ENCODE assay signal across 8 cellular contexts in genomic region chr2:235495373-235496238, GRCh38. TPM values are rescaled to one million over a fixed set of nuclear protein-coding genes. Genes with fewer than 3 reads are reported as not detected.
DNase-seq lines count a peak whose midpoint lies in the region; ATAC-seq, FAIRE-seq and TF ChIP-seq lines count a peak whose summit lies in the region.

No MANE protein-coding gene starts in this region.

- no peaks in the 10 kb centered on the region for H3K36me3 ChIP-seq in ascending aorta
- H3K36me3 ChIP-seq in kidney (ENCODE audit: control insufficient read depth in 1 of 2, insufficient read depth in 2 of 2, low read length in 2 of 2): no peaks in the 10 kb centered on the region
- H3K36me3 ChIP-seq in thoracic aorta: no peaks in the 10 kb centered on the region

- intact Hi-C loops in ascending aorta (cut with DNase I) (loop anchor here (10.0 kb wide), 2 partner anchors 99 to 511 kb away; no protein-coding TSS in a partner anchor), kidney (cut with DNase I) (no loop called here)

- ATAC-seq in thoracic aorta (ENCODE audit: insufficient number of reproducible peaks, low FRiP score, low read depth) (no peak), GM19455 (IDR thresholded peaks at IDR 0.05; ENCODE audit: unreplicated experiment) (no peak)

- H3K27ac ChIP-seq in ascending aorta: no peak overlapping the region
- H3K27ac ChIP-seq in kidney (ENCODE audit: low read depth in 2 of 2, low read length in 2 of 2): peak overlapping the region; percentile 38 to 74
- no peak overlapping the region for H3K27ac ChIP-seq in thoracic aorta

- no peaks in the 10 kb centered on the region for H3K9me3 ChIP-seq in ascending aorta
- no peaks in the 10 kb centered on the region for H3K9me3 ChIP-seq in kidney (ENCODE audit: control insufficient read depth in 1 of 2, low read length in 2 of 2)
- H3K9me3 ChIP-seq in thoracic aorta: no peaks in the 10 kb centered on the region

- no peaks in the 10 kb centered on the region for H3K9me3 Mint-ChIP-seq in activated T-cell treated with anti-CD3 and anti-CD28 coated beads, Interleukin-2, amount 50 U/mL, for 24 hours

- peak overlapping the region; percentile 53 for H3K4me3 Mint-ChIP-seq in activated T-cell treated with anti-CD3 and anti-CD28 coated beads, Interleukin-2, amount 50 U/mL, for 24 hours

- peaks cover 17% of the 10 kb centered on the region for H3K4me1 Mint-ChIP-seq in activated T-cell treated with anti-CD3 and anti-CD28 coated beads, Interleukin-2, amount 50 U/mL, for 24 hours (ENCODE audit: low read depth)

- H3K4me1 ChIP-seq in ascending aorta (peaks cover 3 to 15% of the 10 kb centered on the region in 2 donors), kidney (ENCODE audit: control insufficient read depth in 1 of 2, insufficient read depth in 1 of 2, low read depth in 1 of 2, low read length in 2 of 2) (peaks cover 17 to 28% of the 10 kb centered on the region in 2 donors), thoracic aorta (ENCODE audit: control insufficient read depth in 1 of 2, low read depth in 2 of 2) (peaks cover 10 to 22% of the 10 kb centered on the region in 2 donors)

- no peak for DNase-seq in activated T-cell treated with anti-CD3 and anti-CD28 coated beads, Interleukin-2, amount 50 U/mL, for 24 hours
- DNase-seq in activated T-cell treated with anti-CD3 and anti-CD28 coated beads, Interleukin-2, amount 50 U/mL, for 48 hours: no peak
- DNase-seq in ascending aorta (ENCODE audit: low spot score in 2 of 2): no peak
- no peak for DNase-seq in kidney
- no peak for DNase-seq in thoracic aorta (ENCODE audit: low spot score)
- DNase-seq in urothelium cell line (ENCODE audit: low spot score): no peak
- DNase-seq in occipital lobe (lab: John Stamatoyannopoulos, UW): no peak

- no peak overlapping the region for H3K27ac Mint-ChIP-seq in activated T-cell treated with anti-CD3 and anti-CD28 coated beads, Interleukin-2, amount 50 U/mL, for 24 hours

- H3K27me3 Mint-ChIP-seq in activated T-cell treated with anti-CD3 and anti-CD28 coated beads, Interleukin-2, amount 50 U/mL, for 24 hours: peaks cover 86% of the 10 kb centered on the region

- H3K27me3 ChIP-seq in ascending aorta (no peaks in the 10 kb centered on the region), thoracic aorta (replicated peaks; ENCODE audit: insufficient read depth) (no peaks in the 10 kb centered on the region)

- TF ChIP-seq CTCF in ascending aorta (IDR thresholded peaks at IDR 0.05): no peak
- TF ChIP-seq CTCF in kidney (IDR thresholded peaks at IDR 0.05; ENCODE audit: borderline replicate concordance, extremely low read depth, insufficient read depth): no peak
- TF ChIP-seq CTCF in thoracic aorta (IDR thresholded peaks at IDR 0.05): no peak

- no peak for FAIRE-seq in kidney (lab: Jason Lieb, UNC)
- no peak for FAIRE-seq in urothelium cell line (lab: Jason Lieb, UNC)

- H3K36me3 Mint-ChIP-seq in activated T-cell treated with anti-CD3 and anti-CD28 coated beads, Interleukin-2, amount 50 U/mL, for 24 hours (ENCODE audit: low read depth): no peaks in the 10 kb centered on the region

- H3K4me3 ChIP-seq in ascending aorta (peak overlapping the region; percentile 59 to 73), kidney (ENCODE audit: low read length in 2 of 2) (peak overlapping the region; percentile 66 to 78), thoracic aorta (peak overlapping the region; percentile 87)

- H3K9ac ChIP-seq in kidney (ENCODE audit: low read length in 2 of 2): peak overlapping the region; percentile 20 to 80

RNA-seq across cellular contexts. Expression of gene AGAP1, which starts 1.8 kb away (rescaled TPM):
- total RNA-seq in ascending aorta: 19.7 TPM
- 44.5 TPM for total RNA-seq in kidney
- 8.1 TPM for polyA plus RNA-seq in kidney (ENCODE audit: insufficient read depth, low read depth, low replicate concordance)
- 10 to 100 TPM; 19.1 to 20.8 TPM for total RNA-seq in thoracic aorta
- 27.5 TPM for total RNA-seq in occipital lobe

Comparison
In these comparisons a context has a peak if more than half of its experiments do, and no peak if none do; other contexts are left out.
1. H3K27ac ChIP-seq: peak in kidney (2 of 2); none in ascending aorta (0 of 2) and thoracic aorta (0 of 2).
2. Peak in every context shown above with its lines, with median percentiles within 50 percentile points of each other: H3K4me3 ChIP-seq.